In genomic region chr17:27446569-27447301, GRCh38 we compare ENCODE assay signal across 1 cellular context.
A peak's percentile ranks its signal among the peaks of the same experiment; 100 is the strongest.
TF ChIP-seq lines count a peak whose summit lies in the region.

No MANE protein-coding gene starts in this region.

TF ChIP-seq in K562, 482 proteins besides CTCF, POLR2A, EP300 and RAD21 (continued from another document and continues in another):
- peak in 1 of 2 experiments; percentile 32 for TF ChIP-seq AFF1 (IDR thresholded peaks at IDR 0.05; ENCODE audit: low read depth in 1 of 2, partially characterized antibody in 2 of 2)
- no peak; the same call in 1 of the 2 replicates for TF ChIP-seq KLF13 (tag; IDR thresholded peaks at IDR 0.05; ENCODE audit: borderline replicate concordance, low read depth)
- no peak for TF ChIP-seq ZNF217 (CRISPR knock-in tag; IDR thresholded peaks at IDR 0.05)
- TF ChIP-seq SMAD3 (CRISPR knock-in tag; conservative IDR thresholded peaks at IDR 0.05), result 0 out of 2 replicates have a peak, but pooled peaks have one; percentile 57
- no peak for TF ChIP-seq ZNF407 (IDR thresholded peaks at IDR 0.05; ENCODE audit: low read depth)
- no peak for TF ChIP-seq ZSCAN32 (CRISPR knock-in tag; IDR thresholded peaks at IDR 0.05)
- no peak for TF ChIP-seq CAMTA2 (CRISPR knock-in tag; conservative IDR thresholded peaks at IDR 0.05)
- no peak for TF ChIP-seq ZBTB43 (CRISPR knock-in tag; IDR thresholded peaks at IDR 0.05)
- no peak for TF ChIP-seq FOXP4 (CRISPR knock-in tag; IDR thresholded peaks at IDR 0.05; ENCODE audit: borderline replicate concordance)
- no peak for TF ChIP-seq HMG20B (CRISPR knock-in tag; IDR thresholded peaks at IDR 0.05)
- TF ChIP-seq MCM2 (IDR thresholded peaks at IDR 0.05; ENCODE audit: low read depth), result no peak
- TF ChIP-seq U2AF1 (optimal IDR thresholded peaks at IDR 0.05; ENCODE audit: low read depth, low read length), result no peak
- TF ChIP-seq TCF7 (IDR thresholded peaks at IDR 0.05; ENCODE audit: borderline replicate concordance), result no peak
- TF ChIP-seq MCM5 (IDR thresholded peaks at IDR 0.05; ENCODE audit: low read depth), result no peak
- no peak for TF ChIP-seq ZNF449 (CRISPR knock-in tag; IDR thresholded peaks at IDR 0.05)
- no peak for TF ChIP-seq ZNF354B (CRISPR knock-in tag; IDR thresholded peaks at IDR 0.05)
- TF ChIP-seq MTA3 (IDR thresholded peaks at IDR 0.05; ENCODE audit: borderline replicate concordance), result peak; percentile 88
- no peak for TF ChIP-seq STAG1 (CRISPR knock-in tag; IDR thresholded peaks at IDR 0.05; ENCODE audit: borderline replicate concordance)
- peak; percentile 82 for TF ChIP-seq MTA2 (IDR thresholded peaks at IDR 0.05; ENCODE audit: low read depth)
- no peak for TF ChIP-seq DDX20 (tag; IDR thresholded peaks at IDR 0.05; ENCODE audit: low read depth)
- 0 out of 2 replicates have a peak, but pooled peaks have one; percentile 20 for TF ChIP-seq L3MBTL2 (IDR thresholded peaks at IDR 0.05)
- TF ChIP-seq SMAD1 (IDR thresholded peaks at IDR 0.05; ENCODE audit: low read depth, low read length, partially characterized antibody), result peak; percentile 88
- TF ChIP-seq HDAC6 (IDR thresholded peaks at IDR 0.05; ENCODE audit: low read depth, low read length), result no peak
- TF ChIP-seq ZNF717 (CRISPR knock-in tag; IDR thresholded peaks at IDR 0.05), result no peak
- no peak for TF ChIP-seq NR2C2 (CRISPR knock-in tag; IDR thresholded peaks at IDR 0.05)
- 0 out of 2 replicates have a peak, but pooled peaks have one; percentile 46 for TF ChIP-seq NR2C2 (tag; IDR thresholded peaks at IDR 0.05)
- TF ChIP-seq ZNF445 (CRISPR knock-in tag; IDR thresholded peaks at IDR 0.05; ENCODE audit: low read depth), result no peak
- TF ChIP-seq SP1 (CRISPR knock-in tag; IDR thresholded peaks at IDR 0.05), result no peak
- TF ChIP-seq ZNF280B (CRISPR knock-in tag; IDR thresholded peaks at IDR 0.05), result no peak
- no peak for TF ChIP-seq NKRF (IDR thresholded peaks at IDR 0.05; ENCODE audit: borderline replicate concordance)
- no peak for TF ChIP-seq GABPB2 (CRISPR knock-in tag; conservative IDR thresholded peaks at IDR 0.05)
- TF ChIP-seq ZNF41 (CRISPR knock-in tag; conservative IDR thresholded peaks at IDR 0.05), result no peak
- no peak for TF ChIP-seq THAP7 (CRISPR knock-in tag; IDR thresholded peaks at IDR 0.05)
- TF ChIP-seq NFIC (IDR thresholded peaks at IDR 0.05), result peak; percentile 99
- no peak for TF ChIP-seq HNRNPLL (IDR thresholded peaks at IDR 0.05; ENCODE audit: low read depth, low read length, poor library complexity, severe bottlenecking)
